24 cellular contexts compared by ENCODE assay signal in genomic region chr7:35856175-35856574, GRCh38. TPM values are rescaled to one million over a fixed set of nuclear protein-coding genes. Genes with fewer than 3 reads are reported as not detected.
DNase-seq lines count a peak whose midpoint lies in the region; ATAC-seq and TF ChIP-seq lines count a peak whose summit lies in the region.
"Had no signal": no experiment of that assay in that cellular context is flagged by ENCODE, and none has a peak within 500 bp of the region (broad histone marks: within the 10 kb centered on the region; RNA-seq: fewer than 3 reads in every experiment).

No MANE protein-coding gene starts in this region.

- H3K27ac ChIP-seq in psoas muscle (no peak overlapping the region), brain microvascular endothelial cell (no peak overlapping the region)
- H3K27ac ChIP-seq: A549; BLaER1 treated with 17β-estradiol and CSF1 and Interleukin-3, amounts not matched to agents 10 nM and 100 nM had no signal

- no peak for TF ChIP-seq CTCF in activated CD8-positive, alpha-beta T cell treated with anti-CD3 and anti-CD28 coated beads for 36 hours (IDR thresholded peaks at IDR 0.05)
- TF ChIP-seq CTCF in natural killer cell (IDR thresholded peaks at IDR 0.05) (no peak), psoas muscle (IDR thresholded peaks at IDR 0.05) (no peak), brain microvascular endothelial cell (IDR thresholded peaks at IDR 0.05; ENCODE audit: low read depth, low read length, missing control alignments) (no peak)

- H3K4me1 Mint-ChIP-seq in activated CD8-positive, alpha-beta T cell treated with anti-CD3 and anti-CD28 coated beads for 36 hours (ENCODE audit: low read depth) = peaks cover 53% of the 10 kb centered on the region
- H3K4me1 Mint-ChIP-seq in activated CD8-positive, alpha-beta T cell treated with anti-CD3 and anti-CD28 coated beads, Interleukin-2, amount 10 ng/mL, durations not matched to agents 7 days and 5 days (ENCODE audit: low read depth) = peaks cover 15% of the 10 kb centered on the region
- peaks cover 70 to 73% of the 10 kb centered on the region in 2 donors for H3K4me1 Mint-ChIP-seq in natural killer cell
- peaks cover 49% of the 10 kb centered on the region in 2 donors for H3K4me1 Mint-ChIP-seq in natural killer cell treated with Interleukin-12 subunit alpha and Interleukin-12 subunit beta and Interleukin-15 and Interleukin-18, amount 100 ng/mL, for 72 hours (ENCODE audit: low read depth in 2 of 2)
- H3K4me1 Mint-ChIP-seq in central memory CD8-positive, alpha-beta T cell = peaks cover 72% of the 10 kb centered on the region
- H3K4me1 Mint-ChIP-seq in stimulated activated naive B cell treated with anti-CD40 and anti-IgM and Interleukin-4, amounts not matched to agents 10 μg/mL and 1 μg/mL and 100 μg/mL, for 72 hours = peaks cover 33 to 50% of the 10 kb centered on the region in 2 donors

- peaks cover 42% of the 10 kb centered on the region for H3K36me3 Mint-ChIP-seq in activated CD8-positive, alpha-beta T cell treated with anti-CD3 and anti-CD28 coated beads for 36 hours (ENCODE audit: low read depth)
- peaks cover 51% of the 10 kb centered on the region for H3K36me3 Mint-ChIP-seq in activated CD8-positive, alpha-beta T cell treated with anti-CD3 and anti-CD28 coated beads, Interleukin-2, amount 10 ng/mL, durations not matched to agents 7 days and 5 days (ENCODE audit: low read depth)
- H3K36me3 Mint-ChIP-seq in natural killer cell = no peaks in the 10 kb centered on the region
- H3K36me3 Mint-ChIP-seq in natural killer cell treated with Interleukin-12 subunit alpha and Interleukin-12 subunit beta and Interleukin-15 and Interleukin-18, amount 100 ng/mL, for 72 hours = peaks cover 9% of the 10 kb centered on the region
- peaks cover 16% of the 10 kb centered on the region for H3K36me3 Mint-ChIP-seq in central memory CD8-positive, alpha-beta T cell (ENCODE audit: insufficient read depth)
- peaks cover 24 to 53% of the 10 kb centered on the region in 2 donors for H3K36me3 Mint-ChIP-seq in stimulated activated naive B cell treated with anti-CD40 and anti-IgM and Interleukin-4, amounts not matched to agents 10 μg/mL and 1 μg/mL and 100 μg/mL, for 72 hours

- H3K27me3 Mint-ChIP-seq in activated CD8-positive, alpha-beta T cell treated with anti-CD3 and anti-CD28 coated beads for 36 hours = no peaks in the 10 kb centered on the region
- no peaks in the 10 kb centered on the region for H3K27me3 Mint-ChIP-seq in activated CD8-positive, alpha-beta T cell treated with anti-CD3 and anti-CD28 coated beads, Interleukin-2, amount 10 ng/mL, durations not matched to agents 7 days and 5 days (ENCODE audit: low read depth)
- no peaks in the 10 kb centered on the region for H3K27me3 Mint-ChIP-seq in natural killer cell (ENCODE audit: low read depth in 2 of 2)
- H3K27me3 Mint-ChIP-seq in natural killer cell treated with Interleukin-12 subunit alpha and Interleukin-12 subunit beta and Interleukin-15 and Interleukin-18, amount 100 ng/mL, for 72 hours = no peaks in the 10 kb centered on the region
- no peaks in the 10 kb centered on the region for H3K27me3 Mint-ChIP-seq in central memory CD8-positive, alpha-beta T cell
- H3K27me3 Mint-ChIP-seq in stimulated activated naive B cell treated with anti-CD40 and anti-IgM and Interleukin-4, amounts not matched to agents 10 μg/mL and 1 μg/mL and 100 μg/mL, for 72 hours = no peaks in the 10 kb centered on the region
- H3K27me3 Mint-ChIP-seq: CD4-positive, alpha-beta T cell; CD8-positive, alpha-beta memory T cell had no signal

- H3K27me3 ChIP-seq in psoas muscle (ENCODE audit: insufficient read depth in 3 of 3, low read length in 2 of 3) (no peaks in the 10 kb centered on the region), brain microvascular endothelial cell (replicated peaks) (no peaks in the 10 kb centered on the region)
- H3K27me3 ChIP-seq: BE2C; BLaER1 treated with 17β-estradiol and CSF1 and Interleukin-3, amounts not matched to agents 10 nM and 100 nM had no signal

- H3K4me3 ChIP-seq in psoas muscle = no peak overlapping the region
- H3K4me3 ChIP-seq in brain microvascular endothelial cell (ENCODE audit: low read depth, low read length) = no peak overlapping the region
- H3K4me3 ChIP-seq: A549; BLaER1 treated with 17β-estradiol and CSF1 and Interleukin-3, amounts not matched to agents 10 nM and 100 nM had no signal

- WGBS in psoas muscle, 3 donors = 63 to 73% (median 63%) methylated on average over 4 of the region's 4 CpGs

- CTCF ChIA-PET in activated CD8-positive, alpha-beta T cell treated with anti-CD3 and anti-CD28 coated beads for 36 hours (lab: Charles Lee) = interaction anchor here (0.9 to 1.5 kb wide), 2 partner anchors 12 to 18 kb away, joined by 3 read pairs; no protein-coding TSS in a partner anchor
- CTCF ChIA-PET in activated CD8-positive, alpha-beta T cell treated with anti-CD3 and anti-CD28 coated beads, Interleukin-2, amount 10 ng/mL, durations not matched to agents 7 days and 5 days (lab: Charles Lee) = interaction anchor here (0.9 to 1.5 kb wide), 3 partner anchors 27 to 146 kb away, joined by 3 read pairs; no protein-coding TSS in a partner anchor

- H3K27ac Mint-ChIP-seq in activated CD8-positive, alpha-beta T cell treated with anti-CD3 and anti-CD28 coated beads for 36 hours = peak overlapping the region; percentile 7
- H3K27ac Mint-ChIP-seq in activated CD8-positive, alpha-beta T cell treated with anti-CD3 and anti-CD28 coated beads, Interleukin-2, amount 10 ng/mL, durations not matched to agents 7 days and 5 days = no peak overlapping the region
- H3K27ac Mint-ChIP-seq in natural killer cell = no peak overlapping the region
- H3K27ac Mint-ChIP-seq in natural killer cell treated with Interleukin-12 subunit alpha and Interleukin-12 subunit beta and Interleukin-15 and Interleukin-18, amount 100 ng/mL, for 72 hours = no peak overlapping the region
- H3K27ac Mint-ChIP-seq in central memory CD8-positive, alpha-beta T cell (ENCODE audit: low read depth) = peak overlapping the region; percentile 12
- H3K27ac Mint-ChIP-seq in stimulated activated naive B cell treated with anti-CD40 and anti-IgM and Interleukin-4, amounts not matched to agents 10 μg/mL and 1 μg/mL and 100 μg/mL, for 72 hours = peak overlapping the region; percentile 56
- H3K27ac Mint-ChIP-seq: CD14-positive monocyte; CD4-positive, alpha-beta T cell had no signal

- H3K9me3 Mint-ChIP-seq in activated CD8-positive, alpha-beta T cell treated with anti-CD3 and anti-CD28 coated beads for 36 hours = peaks cover 4% of the 10 kb centered on the region
- H3K9me3 Mint-ChIP-seq in activated CD8-positive, alpha-beta T cell treated with anti-CD3 and anti-CD28 coated beads, Interleukin-2, amount 10 ng/mL, durations not matched to agents 7 days and 5 days (ENCODE audit: insufficient read depth) = no peaks in the 10 kb centered on the region
- no peaks in the 10 kb centered on the region for H3K9me3 Mint-ChIP-seq in natural killer cell
- no peaks in the 10 kb centered on the region for H3K9me3 Mint-ChIP-seq in natural killer cell treated with Interleukin-12 subunit alpha and Interleukin-12 subunit beta and Interleukin-15 and Interleukin-18, amount 100 ng/mL, for 72 hours
- H3K9me3 Mint-ChIP-seq in central memory CD8-positive, alpha-beta T cell = peaks cover 5% of the 10 kb centered on the region
- H3K9me3 Mint-ChIP-seq in stimulated activated naive B cell treated with anti-CD40 and anti-IgM and Interleukin-4, amounts not matched to agents 10 μg/mL and 1 μg/mL and 100 μg/mL, for 72 hours = peaks cover 3 to 8% of the 10 kb centered on the region in 2 donors
- H3K9me3 Mint-ChIP-seq: CD14-positive monocyte; CD8-positive, alpha-beta memory T cell had no signal

- in situ Hi-C loops in brain microvascular endothelial cell (cut with HindIII; ENCODE audit: low pct_ligation_motif_present, low sequenced_read_pairs) = no loop called here

- no peak for DNase-seq in activated CD8-positive, alpha-beta T cell treated with anti-CD3 and anti-CD28 coated beads for 36 hours
- no peak for DNase-seq in activated CD8-positive, alpha-beta T cell treated with anti-CD3 and anti-CD28 coated beads, Interleukin-2, amount 10 ng/mL, durations not matched to agents 7 days and 5 days
- DNase-seq in natural killer cell = no peak
- no peak for DNase-seq in natural killer cell treated with Interleukin-12 subunit alpha and Interleukin-12 subunit beta and Interleukin-15 and Interleukin-18, amount 100 ng/mL, for 72 hours (ENCODE audit: low spot score)
- DNase-seq in central memory CD8-positive, alpha-beta T cell (ENCODE audit: low spot score in 2 of 2) = no peak
- DNase-seq in stimulated activated naive B cell treated with anti-CD40 and anti-IgM and Interleukin-4, amounts not matched to agents 10 μg/mL and 1 μg/mL and 100 μg/mL, for 72 hours = no peak
- no peak for DNase-seq in psoas muscle
- no peak for DNase-seq in brain microvascular endothelial cell
- DNase-seq: 8988T; ACHN; AML-193; BE2C; CD4-positive, alpha-beta T cell; CD8-positive, alpha-beta memory T cell; DMS 273 treated with DMSO at 0.1 percent for 48 hours; DMS79; EL; GDM1; GOT3; H7; HCEC 1CT had no signal

- POLR2A ChIA-PET in activated CD8-positive, alpha-beta T cell treated with anti-CD3 and anti-CD28 coated beads for 36 hours (lab: Charles Lee) = no interaction called here
- POLR2A ChIA-PET in activated CD8-positive, alpha-beta T cell treated with anti-CD3 and anti-CD28 coated beads, Interleukin-2, amount 10 ng/mL, durations not matched to agents 7 days and 5 days (lab: Charles Lee) = interaction anchor here (0.6 to 1.5 kb wide), 2 partner anchors 21 to 55 kb away, joined by 3 to 4 read pairs; partner anchors contain the start of gene SEPTIN7

- no peak overlapping the region for H3K4me3 Mint-ChIP-seq in activated CD8-positive, alpha-beta T cell treated with anti-CD3 and anti-CD28 coated beads for 36 hours
- H3K4me3 Mint-ChIP-seq in activated CD8-positive, alpha-beta T cell treated with anti-CD3 and anti-CD28 coated beads, Interleukin-2, amount 10 ng/mL, durations not matched to agents 7 days and 5 days = no peak overlapping the region
- peak overlapping the region; percentile 10 for H3K4me3 Mint-ChIP-seq in natural killer cell
- H3K4me3 Mint-ChIP-seq in natural killer cell treated with Interleukin-12 subunit alpha and Interleukin-12 subunit beta and Interleukin-15 and Interleukin-18, amount 100 ng/mL, for 72 hours = no peak overlapping the region
- H3K4me3 Mint-ChIP-seq in central memory CD8-positive, alpha-beta T cell = no peak overlapping the region
- no peak overlapping the region for H3K4me3 Mint-ChIP-seq in stimulated activated naive B cell treated with anti-CD40 and anti-IgM and Interleukin-4, amounts not matched to agents 10 μg/mL and 1 μg/mL and 100 μg/mL, for 72 hours
- H3K4me3 Mint-ChIP-seq: CD14-positive monocyte; CD4-positive, alpha-beta T cell had no signal

- peaks cover 28% of the 10 kb centered on the region for H3K4me1 ChIP-seq in psoas muscle
- H3K4me1 ChIP-seq: BLaER1 treated with 17β-estradiol and CSF1 and Interleukin-3, amounts not matched to agents 10 nM and 100 nM had no signal

- ATAC-seq in activated CD8-positive, alpha-beta T cell treated with anti-CD3 and anti-CD28 coated beads for 36 hours = no peak
- ATAC-seq in activated CD8-positive, alpha-beta T cell treated with anti-CD3 and anti-CD28 coated beads, Interleukin-2, amount 10 ng/mL, durations not matched to agents 7 days and 5 days = no peak
- ATAC-seq in natural killer cell (no peak), psoas muscle (no peak)
- no peak for ATAC-seq in natural killer cell treated with Interleukin-12 subunit alpha and Interleukin-12 subunit beta and Interleukin-15 and Interleukin-18, amount 100 ng/mL, for 72 hours
- ATAC-seq in central memory CD8-positive, alpha-beta T cell (replicated peaks; ENCODE audit: extremely low read depth, poor library complexity, severe bottlenecking) = no peak
- no peak for ATAC-seq in stimulated activated naive B cell treated with anti-CD40 and anti-IgM and Interleukin-4, amounts not matched to agents 10 μg/mL and 1 μg/mL and 100 μg/mL, for 72 hours (replicated peaks)
- ATAC-seq: A549 had no signal

- H3K36me3 ChIP-seq in psoas muscle (ENCODE audit: insufficient read depth in 1 of 2, low read depth in 1 of 2) (no peaks in the 10 kb centered on the region), brain microvascular endothelial cell (replicated peaks) (no peaks in the 10 kb centered on the region)

- H3K9me3 ChIP-seq in psoas muscle = no peaks in the 10 kb centered on the region

- intact Hi-C loops in activated CD8-positive, alpha-beta T cell treated with anti-CD3 and anti-CD28 coated beads for 36 hours (cut with micrococcal nuclease) = no loop called here
- intact Hi-C loops in natural killer cell (cut with micrococcal nuclease) (loop anchor here (5.0 kb wide), 1 partner anchor 39 kb away; no protein-coding TSS in a partner anchor), psoas muscle (cut with DNase I) (no loop called here)

RNA-seq across cellular contexts. Expression of gene SEPTIN7, which starts 55.3 kb away (rescaled TPM):
- total RNA-seq in activated CD8-positive, alpha-beta T cell treated with anti-CD3 and anti-CD28 coated beads for 36 hours = 100 to 1,000 TPM; 231 to 235 TPM
- total RNA-seq in activated CD8-positive, alpha-beta T cell treated with anti-CD3 and anti-CD28 coated beads, Interleukin-2, amount 10 ng/mL, durations not matched to agents 7 days and 5 days = 100 to 1,000 TPM; 269 to 272 TPM
- 100 to 1,000 TPM; 367 to 422 (median 383) TPM for total RNA-seq in natural killer cell
- total RNA-seq in natural killer cell treated with Interleukin-12 subunit alpha and Interleukin-12 subunit beta and Interleukin-15 and Interleukin-18, amount 100 ng/mL, for 72 hours = 100 to 1,000 TPM; 151 to 255 TPM
- total RNA-seq in psoas muscle = 100 to 1,000 TPM; 106 to 142 (median 127) TPM
- 100 to 1,000 TPM; 120 to 136 (median 126) TPM for polyA plus RNA-seq in psoas muscle

Comparison
In these comparisons a context has a peak if more than half of its experiments do, and no peak if none do; other contexts are left out.
1. H3K27ac Mint-ChIP-seq: peak in activated CD8-positive, alpha-beta T cell treated with anti-CD3 and anti-CD28 coated beads for 36 hours (single experiment), central memory CD8-positive, alpha-beta T cell (single experiment) and stimulated activated naive B cell treated with anti-CD40 and anti-IgM and Interleukin-4, amounts not matched to agents 10 μg/mL and 1 μg/mL and 100 μg/mL, for 72 hours (single experiment); none in activated CD8-positive, alpha-beta T cell treated with anti-CD3 and anti-CD28 coated beads, Interleukin-2, amount 10 ng/mL, durations not matched to agents 7 days and 5 days (single experiment), natural killer cell (0 of 2) and natural killer cell treated with Interleukin-12 subunit alpha and Interleukin-12 subunit beta and Interleukin-15 and Interleukin-18, amount 100 ng/mL, for 72 hours (0 of 2).